Comparison of ENCODE assay signal across 1 cellular context in genomic region chr1:161736332-161736969, GRCh38.
TF ChIP-seq lines count a peak whose summit lies in the region.

No MANE protein-coding gene starts in this region.

TF ChIP-seq in A549, 52 proteins besides CTCF, POLR2A, EP300 and RAD21:
- TF ChIP-seq, protein P1, sequence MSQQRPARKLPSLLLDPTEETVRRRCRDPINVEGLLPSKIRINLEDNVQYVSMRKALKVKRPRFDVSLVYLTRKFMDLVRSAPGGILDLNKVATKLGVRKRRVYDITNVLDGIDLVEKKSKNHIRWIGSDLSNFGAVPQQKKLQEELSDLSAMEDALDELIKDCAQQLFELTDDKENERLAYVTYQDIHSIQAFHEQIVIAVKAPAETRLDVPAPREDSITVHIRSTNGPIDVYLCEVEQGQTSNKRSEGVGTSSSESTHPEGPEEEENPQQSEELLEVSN (IDR thresholded peaks at IDR 0.05; ENCODE audit: borderline replicate concordance, low read depth) = no peak
- TF ChIP-seq RFX5 (IDR thresholded peaks at IDR 0.05) (no peak), RARB (CRISPR knock-in tag; IDR thresholded peaks at IDR 0.05) (no peak), SREBF2 (IDR thresholded peaks at IDR 0.05) (no peak), MAFK (IDR thresholded peaks at IDR 0.05; ENCODE audit: partially characterized antibody) (no peak), MAX (IDR thresholded peaks at IDR 0.05) (no peak; the same call in 1 of the 2 replicates), EHF (CRISPR knock-in tag; IDR thresholded peaks at IDR 0.05) (no peak), CEBPB (IDR thresholded peaks at IDR 0.05) (0 out of 4 replicates have a peak, but pooled peaks of 1 of the 2 experiments have one; percentile 13), FOSL2 (IDR thresholded peaks at IDR 0.05) (peak; percentile 33; the same call in 1 of the 2 replicates), FOSL2 (CRISPR knock-in tag; IDR thresholded peaks at IDR 0.05) (peak; percentile 73), KDM5A (IDR thresholded peaks at IDR 0.05) (no peak), HOXA7 (CRISPR knock-in tag; IDR thresholded peaks at IDR 0.05) (no peak), JUNB (IDR thresholded peaks at IDR 0.05) (peak; percentile 56), HMGXB4 (CRISPR knock-in tag; IDR thresholded peaks at IDR 0.05; ENCODE audit: borderline replicate concordance) (no peak), ZNF302 (CRISPR knock-in tag; IDR thresholded peaks at IDR 0.05) (no peak), NR3C1 (IDR thresholded peaks at IDR 0.05) (no peak)
TF ChIP-seq in A549: peak in this region for 3.
